4 cellular contexts compared by ENCODE assay signal in genomic region chr13:57935965-57936364, GRCh38.
TF ChIP-seq lines count a peak whose summit lies in the region.

No MANE protein-coding gene starts in this region.

TF ChIP-seq in HepG2, 621 proteins besides CTCF, POLR2A, EP300 and RAD21:
- TF ChIP-seq MIER3 (CRISPR knock-in tag; IDR thresholded peaks at IDR 0.05; ENCODE audit: borderline replicate concordance) = no peak
- TF ChIP-seq E2F2 (CRISPR knock-in tag; IDR thresholded peaks at IDR 0.05; ENCODE audit: borderline replicate concordance) = no peak
- no peak for TF ChIP-seq KDM6A (CRISPR knock-in tag; IDR thresholded peaks at IDR 0.05; ENCODE audit: low read depth)
- TF ChIP-seq PRPF4 (IDR thresholded peaks at IDR 0.05; ENCODE audit: low read depth, low read length, poor library complexity, severe bottlenecking) = no peak
- no peak for TF ChIP-seq ZEB1 (IDR thresholded peaks at IDR 0.05; ENCODE audit: insufficient replicate concordance, low read depth)
- TF ChIP-seq ZNF83 (CRISPR knock-in tag; IDR thresholded peaks at IDR 0.05; ENCODE audit: borderline replicate concordance) = no peak
- no peak for TF ChIP-seq ZNF839 (CRISPR knock-in tag; IDR thresholded peaks at IDR 0.05; ENCODE audit: borderline replicate concordance)
- TF ChIP-seq HMG20A (CRISPR knock-in tag; IDR thresholded peaks at IDR 0.05; ENCODE audit: borderline replicate concordance) = no peak
- TF ChIP-seq MAFK (conservative IDR thresholded peaks at IDR 0.05 in 1 of 2, IDR thresholded peaks at IDR 0.05 in 1 of 2; ENCODE audit: low read length in 2 of 2) = peak; percentile 60 to 87
- no peak for TF ChIP-seq IKZF5 (CRISPR knock-in tag; IDR thresholded peaks at IDR 0.05)
- TF ChIP-seq MAFF (IDR thresholded peaks at IDR 0.05; ENCODE audit: low read depth, low read length) = peak; percentile 80; the same call in 1 of the 2 replicates
- TF ChIP-seq GZF1 (CRISPR knock-in tag; IDR thresholded peaks at IDR 0.05) = no peak
- TF ChIP-seq PHF8 (CRISPR knock-in tag; IDR thresholded peaks at IDR 0.05) = no peak
TF ChIP-seq in HepG2: peak in this region for 2.

TF ChIP-seq in A549, 52 proteins besides CTCF, POLR2A, EP300 and RAD21:
- TF ChIP-seq MAFK (IDR thresholded peaks at IDR 0.05; ENCODE audit: partially characterized antibody) (peak; percentile 52), HDAC2 (IDR thresholded peaks at IDR 0.05) (no peak)

TF ChIP-seq in IMR-90, 13 proteins besides CTCF, POLR2A, EP300 and RAD21:
- TF ChIP-seq MAFK (IDR thresholded peaks at IDR 0.05; ENCODE audit: low read depth, low read length) (peak; percentile 86), FOS (IDR thresholded peaks at IDR 0.05; ENCODE audit: low read depth, low read length) (no peak)

TF ChIP-seq in K562, 482 proteins besides CTCF, POLR2A, EP300 and RAD21:
- peak; percentile 32; the same call in 1 of the 2 replicates for TF ChIP-seq C11orf30 (IDR thresholded peaks at IDR 0.05; ENCODE audit: low read depth)
- TF ChIP-seq SNIP1 (IDR thresholded peaks at IDR 0.05; ENCODE audit: low read depth) = no peak
- TF ChIP-seq MAFG (tag; conservative IDR thresholded peaks at IDR 0.05) = 0 out of 2 replicates have a peak, but pooled peaks have one; percentile 10
- TF ChIP-seq MEIS2 (IDR thresholded peaks at IDR 0.05; ENCODE audit: partially characterized antibody) = no peak
- peak; percentile 81 for TF ChIP-seq ZNF316 (IDR thresholded peaks at IDR 0.05)
